8 cellular contexts compared by ENCODE assay signal in the genomic region with DNA sequence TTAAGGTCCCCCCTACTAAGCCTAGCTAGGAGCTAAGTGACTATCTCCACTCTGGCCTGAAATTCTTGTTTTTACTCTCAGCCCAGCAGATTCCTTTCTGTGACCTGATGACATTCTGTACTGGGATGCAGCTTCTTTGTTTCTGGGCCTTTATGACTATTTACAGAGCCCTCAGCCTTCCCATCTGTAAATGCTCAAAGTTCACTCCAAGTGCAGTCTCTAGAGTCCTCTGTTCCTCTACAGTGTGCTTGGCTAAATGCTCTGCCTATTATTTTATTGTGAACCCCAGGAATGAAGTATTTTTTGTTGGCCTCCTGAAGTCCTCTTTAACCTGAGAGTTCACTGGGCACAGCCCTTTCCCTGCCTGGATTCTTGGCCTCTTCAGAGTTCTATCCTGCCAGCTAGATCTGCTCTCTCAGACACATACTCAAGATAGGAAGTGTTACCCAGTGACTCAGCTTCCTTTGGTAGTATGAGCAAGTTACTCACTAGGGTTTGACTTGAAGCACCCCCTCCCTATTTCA.
A peak's percentile ranks its signal among the peaks of the same experiment; 100 is the strongest.
DNase-seq lines count a peak whose midpoint lies in the region; ATAC-seq and TF ChIP-seq lines count a peak whose summit lies in the region.

No MANE protein-coding gene starts in this region.

- H3K9me3 Mint-ChIP-seq in T-cell, result no peaks in the 10 kb centered on the region

- H3K36me3 Mint-ChIP-seq in T-cell, result no peaks in the 10 kb centered on the region

- intact Hi-C loops in left ventricle myocardium superior (cut with micrococcal nuclease), result no loop called here

- no peak overlapping the region for H3K4me3 ChIP-seq in NB4 (ENCODE audit: low read depth, low read length)
- H3K4me3 ChIP-seq in thoracic aorta, result no peak overlapping the region

- TF ChIP-seq CTCF in NB4 (IDR thresholded peaks at IDR 0.05; ENCODE audit: low read depth, low read length), result no peak
- no peak for TF ChIP-seq CTCF in thoracic aorta (IDR thresholded peaks at IDR 0.05)

- TF ChIP-seq POLR2A in NB4 (IDR thresholded peaks at IDR 0.05; ENCODE audit: extremely low read depth, insufficient read length), result no peak

- H3K4me1 Mint-ChIP-seq in T-cell, result peaks cover 0 to 7% (median 5%) of the 10 kb centered on the region in 3 donors

- H3K27me3 ChIP-seq in thoracic aorta (replicated peaks; ENCODE audit: insufficient read depth), result no peaks in the 10 kb centered on the region

- DNase-seq in EH (ENCODE audit: low read depth), result peak; percentile 51
- DNase-seq in NB4 (ENCODE audit: low read depth), result peak; percentile 35
- no peak for DNase-seq in left ventricle myocardium superior
- no peak for DNase-seq in thoracic aorta (ENCODE audit: low spot score)
- DNase-seq in stimulated activated CD4-positive, alpha-beta T cell treated with anti-CD3 and anti-CD28 coated beads, Interleukin-4, amount 100 ng/mL, for 24 hours, result no peak
- no peak for DNase-seq in NCI-H2081 (lab: John Stamatoyannopoulos, UW)
- no peak for DNase-seq in T-cell

- H3K4me1 ChIP-seq in thoracic aorta (ENCODE audit: control insufficient read depth in 1 of 2, low read depth in 2 of 2), result peaks cover 24 to 44% of the 10 kb centered on the region in 2 donors

- CTCF ChIA-PET in T-cell (lab: Charles Lee), result no interaction called here

- H3K27me3 Mint-ChIP-seq in T-cell, result peaks cover 2 to 3% of the 10 kb centered on the region in 2 donors

- no peaks in the 10 kb centered on the region for H3K9me3 ChIP-seq in thoracic aorta

- H3K36me3 ChIP-seq in thoracic aorta, result no peaks in the 10 kb centered on the region

- no peak overlapping the region for H3K4me3 Mint-ChIP-seq in T-cell

- H3K27ac ChIP-seq in thoracic aorta, result peak overlapping the region; percentile 20 to 33

- peak; percentile 75 for ATAC-seq in GM21576 (IDR thresholded peaks at IDR 0.05; ENCODE audit: unreplicated experiment)
- ATAC-seq in left ventricle myocardium superior, result peak; percentile 90
- ATAC-seq in thoracic aorta (ENCODE audit: insufficient number of reproducible peaks, low FRiP score, low read depth), result peak; percentile 78
- ATAC-seq in T-cell (replicated peaks in 1 of 4), result no peak

- POLR2A ChIA-PET in T-cell (lab: Charles Lee), result no interaction called here

- H3K27ac Mint-ChIP-seq in T-cell, result no peak overlapping the region

Comparison
In these comparisons a context has a peak if more than half of its experiments do, and no peak if none do; other contexts are left out.
1. DNase-seq: peak in EH (single experiment) and NB4 (single experiment); none in left ventricle myocardium superior (single experiment), thoracic aorta (single experiment), stimulated activated CD4-positive, alpha-beta T cell treated with anti-CD3 and anti-CD28 coated beads, Interleukin-4, amount 100 ng/mL, for 24 hours (single experiment), NCI-H2081 (0 of 2) and T-cell (0 of 34).
2. ATAC-seq: peak in GM21576 (single experiment), left ventricle myocardium superior (single experiment) and thoracic aorta (single experiment); none in T-cell (0 of 4).